In the genomic region with DNA sequence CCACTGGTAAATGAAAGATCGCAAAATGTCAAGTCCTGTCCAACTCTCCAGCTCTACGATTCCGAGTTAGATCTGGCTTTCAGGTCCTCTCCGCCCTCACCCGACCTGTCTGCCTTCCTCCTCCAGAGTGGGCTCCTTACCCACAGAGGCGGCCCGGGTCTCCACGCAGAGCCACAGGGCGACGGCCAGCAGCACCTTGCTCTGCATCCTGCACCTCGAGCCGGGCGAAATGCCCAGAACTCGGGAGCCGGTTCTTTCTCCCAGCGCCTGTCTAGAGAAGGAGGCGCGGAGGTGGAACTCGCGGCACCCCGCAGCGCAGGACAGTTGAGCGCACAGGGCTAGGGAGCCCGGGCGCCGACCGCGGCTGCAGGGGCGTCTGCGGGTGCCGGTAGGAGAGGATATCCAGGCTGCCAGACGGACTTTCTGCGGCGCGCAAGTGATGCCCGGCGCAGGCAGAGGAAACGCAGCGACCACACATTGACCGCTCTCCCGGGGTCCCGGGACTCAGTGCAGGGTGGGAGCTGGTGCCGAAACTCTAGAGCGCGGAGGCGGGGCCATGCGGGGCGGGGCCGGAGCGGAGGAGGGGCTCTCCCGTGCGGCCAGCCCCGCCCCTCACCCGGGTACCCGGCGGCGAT, we compare ENCODE assay signal across 10 cellular contexts. TPM values are rescaled to one million over a fixed set of nuclear protein-coding genes. Genes with fewer than 3 reads are reported as not detected.
DNase-seq lines count a peak whose midpoint lies in the region; ATAC-seq and TF ChIP-seq lines count a peak whose summit lies in the region.
"Had no signal": no experiment of that assay in that cellular context is flagged by ENCODE, and none has a peak within 500 bp of the region (broad histone marks: within the 10 kb centered on the region; RNA-seq: fewer than 3 reads in every experiment).

A gene (minus strand): TSS at position 509 of the 635 bp plus-strand sequence. CDS start 302 bp downstream, at position 207.

- H3K27me3 Mint-ChIP-seq in activated naive CD8-positive, alpha-beta T cell treated with anti-CD3 and anti-CD28 coated beads, Interleukin-2, amount 50 U/mL, for 24 hours: peaks cover 50% of the 10 kb centered on the region
- H3K27me3 Mint-ChIP-seq in T-helper 2 cell treated with Interferon-gamma antibody and Interleukin-4, amounts not matched to agents 5 μg/mL and 100 μg/mL, for 36 hours (ENCODE audit: low read depth): peaks cover 46% of the 10 kb centered on the region

- intact Hi-C loops in gastrocnemius medialis (cut with DNase I; ENCODE audit: low total_unique reads): no loop called here

- H3K36me3 Mint-ChIP-seq in activated naive CD8-positive, alpha-beta T cell treated with anti-CD3 and anti-CD28 coated beads, Interleukin-2, amount 50 U/mL, for 24 hours (ENCODE audit: low read depth): no peaks in the 10 kb centered on the region
- no peaks in the 10 kb centered on the region for H3K36me3 Mint-ChIP-seq in T-helper 2 cell treated with Interferon-gamma antibody and Interleukin-4, amounts not matched to agents 5 μg/mL and 100 μg/mL, for 36 hours (ENCODE audit: low read depth)

- in situ Hi-C loops in gastrocnemius medialis (cut with MboI; ENCODE audit: low sequenced_read_pairs in 4 of 4): no loop called here

- H3K4me3 ChIP-seq in HL-60 (replicated peaks; ENCODE audit: insufficient read depth, low read length) (0 out of 2 replicates have a peak within 1 kb of the TSS, but pooled peaks have one; percentile 6), right atrium auricular region (peak within 1 kb of the TSS; percentile 39 to 58), gastrocnemius medialis (peak within 1 kb of the TSS; percentile 53 to 66 (median 62))

- peaks cover 0 to 16% of the 10 kb centered on the region in 2 donors for H3K4me1 ChIP-seq in right atrium auricular region
- no peaks in the 10 kb centered on the region for H3K4me1 ChIP-seq in gastrocnemius medialis

- no peak for ATAC-seq in activated naive CD8-positive, alpha-beta T cell treated with anti-CD3 and anti-CD28 coated beads, Interleukin-2, amount 50 U/mL, for 24 hours
- ATAC-seq in gastrocnemius medialis (peak; percentile 39 to 64), HG03097 (IDR thresholded peaks at IDR 0.05; ENCODE audit: low FRiP score, unreplicated experiment) (no peak), HG02759 (IDR thresholded peaks at IDR 0.05; ENCODE audit: unreplicated experiment) (no peak)

- H3K27me3 ChIP-seq in HL-60 (ENCODE audit: insufficient read depth, poor library complexity, severe bottlenecking): peaks cover 28% of the 10 kb centered on the region
- H3K27me3 ChIP-seq in right atrium auricular region: no peaks in the 10 kb centered on the region
- H3K27me3 ChIP-seq in gastrocnemius medialis: peaks cover 0 to 10% (median 4%) of the 10 kb centered on the region in 3 donors

- TF ChIP-seq CTCF in HL-60 (IDR thresholded peaks at IDR 0.05; ENCODE audit: insufficient read depth, low read length) (no peak), right atrium auricular region (IDR thresholded peaks at IDR 0.05) (no peak), gastrocnemius medialis (IDR thresholded peaks at IDR 0.05 in 4 of 5, conservative IDR thresholded peaks at IDR 0.05 in 1 of 5) (no peak)

- DNase-seq in HL-60 (ENCODE audit: low read depth in 1 of 2, low spot score in 1 of 2) (no peak), right atrium auricular region (ENCODE audit: low spot score) (no peak), gastrocnemius medialis (peak; percentile 13 to 22), COR-L47 (lab: John Stamatoyannopoulos, UW) (no peak)
- DNase-seq in activated naive CD8-positive, alpha-beta T cell treated with anti-CD3 and anti-CD28 coated beads, Interleukin-2, amount 50 U/mL, for 24 hours: no peak
- DNase-seq in T-helper 2 cell treated with Interferon-gamma antibody and Interleukin-4, amounts not matched to agents 5 μg/mL and 100 μg/mL, for 36 hours (ENCODE audit: low spot score): no peak

- H3K4me3 Mint-ChIP-seq in activated naive CD8-positive, alpha-beta T cell treated with anti-CD3 and anti-CD28 coated beads, Interleukin-2, amount 50 U/mL, for 24 hours: peak within 1 kb of the TSS; percentile 17
- no peak within 1 kb of the TSS for H3K4me3 Mint-ChIP-seq in T-helper 2 cell treated with Interferon-gamma antibody and Interleukin-4, amounts not matched to agents 5 μg/mL and 100 μg/mL, for 36 hours

- peaks cover 6% of the 10 kb centered on the region for H3K4me1 Mint-ChIP-seq in activated naive CD8-positive, alpha-beta T cell treated with anti-CD3 and anti-CD28 coated beads, Interleukin-2, amount 50 U/mL, for 24 hours
- no peaks in the 10 kb centered on the region for H3K4me1 Mint-ChIP-seq in T-helper 2 cell treated with Interferon-gamma antibody and Interleukin-4, amounts not matched to agents 5 μg/mL and 100 μg/mL, for 36 hours (ENCODE audit: low read depth)

- no peak within 1 kb of the TSS for H3K27ac Mint-ChIP-seq in activated naive CD8-positive, alpha-beta T cell treated with anti-CD3 and anti-CD28 coated beads, Interleukin-2, amount 50 U/mL, for 24 hours
- H3K27ac Mint-ChIP-seq in T-helper 2 cell treated with Interferon-gamma antibody and Interleukin-4, amounts not matched to agents 5 μg/mL and 100 μg/mL, for 36 hours: no peak within 1 kb of the TSS

- H3K9me3 ChIP-seq in right atrium auricular region (no peaks in the 10 kb centered on the region), gastrocnemius medialis (no peaks in the 10 kb centered on the region)

- H3K9me3 Mint-ChIP-seq in activated naive CD8-positive, alpha-beta T cell treated with anti-CD3 and anti-CD28 coated beads, Interleukin-2, amount 50 U/mL, for 24 hours: no peaks in the 10 kb centered on the region
- no peaks in the 10 kb centered on the region for H3K9me3 Mint-ChIP-seq in T-helper 2 cell treated with Interferon-gamma antibody and Interleukin-4, amounts not matched to agents 5 μg/mL and 100 μg/mL, for 36 hours

- H3K27ac ChIP-seq in HL-60 (replicated peaks) (no peak within 1 kb of the TSS), right atrium auricular region (peak within 1 kb of the TSS; percentile 18 to 57), gastrocnemius medialis (peak within 1 kb of the TSS; percentile 25 to 68 (median 54))
- H3K27ac ChIP-seq: KMS-11 had no signal

- no peaks in the 10 kb centered on the region for H3K36me3 ChIP-seq in right atrium auricular region
- no peaks in the 10 kb centered on the region for H3K36me3 ChIP-seq in gastrocnemius medialis

- TF ChIP-seq POLR2A in gastrocnemius medialis (IDR thresholded peaks at IDR 0.05): peak; percentile 48 to 70

RNA-seq across cellular contexts. Expression of the gene that starts here (rescaled TPM):
- total RNA-seq in right atrium auricular region (10 to 100 TPM; 32.5 to 52.9 TPM), gastrocnemius medialis (10 to 100 TPM in 2 of 4 donors, 1 to 10 TPM in 2; 7.4 to 14.8 (median 10.6) TPM)
- total RNA-seq: mononuclear cell had no signal

Comparison
In these comparisons a context has a peak if more than half of its experiments do, and no peak if none do; other contexts are left out.
1. DNase-seq: peak in gastrocnemius medialis (2 of 2); none in HL-60 (0 of 2), activated naive CD8-positive, alpha-beta T cell treated with anti-CD3 and anti-CD28 coated beads, Interleukin-2, amount 50 U/mL, for 24 hours (single experiment), right atrium auricular region (single experiment), T-helper 2 cell treated with Interferon-gamma antibody and Interleukin-4, amounts not matched to agents 5 μg/mL and 100 μg/mL, for 36 hours (single experiment) and COR-L47 (single experiment).
2. H3K4me3 ChIP-seq: peak in every context shown above with its lines; median percentile 62 in gastrocnemius medialis; 48 in right atrium auricular region; 6 in HL-60.
3. ATAC-seq: peak in gastrocnemius medialis (2 of 2); none in activated naive CD8-positive, alpha-beta T cell treated with anti-CD3 and anti-CD28 coated beads, Interleukin-2, amount 50 U/mL, for 24 hours (single experiment), HG03097 (single experiment) and HG02759 (single experiment).